In genomic region chr19:57410748-57411671, GRCh38 we compare ENCODE assay signal across 1 cellular context.
TF ChIP-seq lines count a peak whose summit lies in the region.

Gene ZNF17, plus strand, starts transcription at chr19:57411161. Its CDS starts 2,455 bp downstream, at chr19:57413616.

TF ChIP-seq in K562, 482 proteins besides CTCF, POLR2A, EP300 and RAD21 (continued from another document):
- TF ChIP-seq SAP30 (IDR thresholded peaks at IDR 0.05; ENCODE audit: borderline replicate concordance, insufficient read depth, low read depth, low read length, poor library complexity, severe bottlenecking) (peak; percentile 77), HDGF (IDR thresholded peaks at IDR 0.05) (no peak), ZNF766 (CRISPR knock-in tag; conservative IDR thresholded peaks at IDR 0.05) (0 out of 2 replicates have a peak, but pooled peaks have one; percentile 38)
